In genomic region chr3:46203681-46204080, GRCh38 we compare ENCODE assay signal across 23 cellular contexts. TPM values are rescaled to one million over a fixed set of nuclear protein-coding genes. Genes with fewer than 3 reads are reported as not detected.
DNase-seq lines count a peak whose midpoint lies in the region; ATAC-seq and TF ChIP-seq lines count a peak whose summit lies in the region.
"Had no signal": no experiment of that assay in that cellular context is flagged by ENCODE, and none has a peak within 500 bp of the region (broad histone marks: within the 10 kb centered on the region; RNA-seq: fewer than 3 reads in every experiment).

No MANE protein-coding gene starts in this region.

- H3K27ac ChIP-seq in MM.1S (ENCODE audit: low read length): no peak overlapping the region; the same call in 1 of the 2 replicates
- H3K27ac ChIP-seq in sigmoid colon: no peak overlapping the region
- H3K27ac ChIP-seq: 22Rv1, BLaER1, C4-2B had no signal

- H3K27me3 Mint-ChIP-seq in T-helper 1 cell treated with Interleukin-12 subunit alpha and Interleukin-12 subunit beta and Interleukin-4 antibody, amounts not matched to agents 30 μg/mL and 1 μg/mL, for 36 hours (ENCODE audit: low read depth): peaks cover 4% of the 10 kb centered on the region
- H3K27me3 Mint-ChIP-seq in chondrocyte (ENCODE audit: low read depth): peaks cover 8% of the 10 kb centered on the region
- H3K27me3 Mint-ChIP-seq: B cell; CD4-positive, alpha-beta T cell; CD8-positive, alpha-beta memory T cell had no signal

- peaks cover 60% of the 10 kb centered on the region for H3K36me3 Mint-ChIP-seq in T-helper 1 cell treated with Interleukin-12 subunit alpha and Interleukin-12 subunit beta and Interleukin-4 antibody, amounts not matched to agents 30 μg/mL and 1 μg/mL, for 36 hours (ENCODE audit: low read depth)
- no peaks in the 10 kb centered on the region for H3K36me3 Mint-ChIP-seq in chondrocyte (ENCODE audit: low read depth)
- H3K36me3 Mint-ChIP-seq in stimulated activated effector memory CD8-positive, alpha-beta T cell treated with anti-CD3 and anti-CD28 coated beads, Interleukin-12 subunit alpha, Interleukin-12 subunit beta, amount 100 ng/mL, for 72 hours: peaks cover 45% of the 10 kb centered on the region

- ATAC-seq in stimulated activated effector memory CD8-positive, alpha-beta T cell treated with anti-CD3 and anti-CD28 coated beads, Interleukin-12 subunit alpha, Interleukin-12 subunit beta, amount 100 ng/mL, for 72 hours: no peak
- ATAC-seq: GM12878, GM23338 had no signal

- no peak for TF ChIP-seq EP300 in sigmoid colon (IDR thresholded peaks at IDR 0.05)

- DNase-seq in T-helper 1 cell (no peak), MM.1S (no peak), chondrocyte (ENCODE audit: low spot score) (peak; percentile 49), sigmoid colon (no peak), H4 (ENCODE audit: low spot score) (no peak), pons (ENCODE audit: low spot score) (no peak)
- no peak for DNase-seq in stimulated activated effector memory CD8-positive, alpha-beta T cell treated with anti-CD3 and anti-CD28 coated beads, Interleukin-12 subunit alpha, Interleukin-12 subunit beta, amount 100 ng/mL, for 72 hours (ENCODE audit: low spot score in 2 of 2)
- DNase-seq: CD4-positive, alpha-beta T cell; CD8-positive, alpha-beta memory T cell; DMS 273 treated with DMSO at 0.1 percent for 48 hours; DMS79; EL; GDM1; HFFc6 had no signal

- H4K20me1 ChIP-seq in MM.1S (ENCODE audit: insufficient read depth, low read length): no peaks in the 10 kb centered on the region
- H4K20me1 ChIP-seq: BLaER1 had no signal

- H3K9me3 ChIP-seq in MM.1S (replicated peaks; ENCODE audit: insufficient read depth, low read length) (no peaks in the 10 kb centered on the region), sigmoid colon (no peaks in the 10 kb centered on the region)
- H3K9me3 ChIP-seq: BLaER1, HAP-1 had no signal

- H3K27me3 ChIP-seq in MM.1S (replicated peaks; ENCODE audit: insufficient read depth, low read length) (no peaks in the 10 kb centered on the region), sigmoid colon (no peaks in the 10 kb centered on the region)
- H3K27me3 ChIP-seq: BLaER1 had no signal

- no peaks in the 10 kb centered on the region for H3K9me3 Mint-ChIP-seq in T-helper 1 cell treated with Interleukin-12 subunit alpha and Interleukin-12 subunit beta and Interleukin-4 antibody, amounts not matched to agents 30 μg/mL and 1 μg/mL, for 36 hours
- H3K9me3 Mint-ChIP-seq in chondrocyte (ENCODE audit: low read depth): no peaks in the 10 kb centered on the region
- no peaks in the 10 kb centered on the region for H3K9me3 Mint-ChIP-seq in stimulated activated effector memory CD8-positive, alpha-beta T cell treated with anti-CD3 and anti-CD28 coated beads, Interleukin-12 subunit alpha, Interleukin-12 subunit beta, amount 100 ng/mL, for 72 hours
- H3K9me3 Mint-ChIP-seq: CD4-positive, alpha-beta T cell; CD8-positive, alpha-beta memory T cell; HFFc6 had no signal

- TF ChIP-seq POLR2A in sigmoid colon (IDR thresholded peaks at IDR 0.05): no peak

- peaks cover 84% of the 10 kb centered on the region for H3K79me2 ChIP-seq in MM.1S (ENCODE audit: low read length)

- H2AFZ ChIP-seq in MM.1S (ENCODE audit: low read length): no peak overlapping the region
- H2AFZ ChIP-seq: GM23338 had no signal

- H3K36me3 ChIP-seq in MM.1S (replicated peaks; ENCODE audit: insufficient read depth, low read length) (peaks cover 35% of the 10 kb centered on the region), sigmoid colon (no peaks in the 10 kb centered on the region)
- H3K36me3 ChIP-seq: BLaER1, HAP-1 had no signal

- no peak overlapping the region for H3K27ac Mint-ChIP-seq in T-helper 1 cell treated with Interleukin-12 subunit alpha and Interleukin-12 subunit beta and Interleukin-4 antibody, amounts not matched to agents 30 μg/mL and 1 μg/mL, for 36 hours
- H3K27ac Mint-ChIP-seq in chondrocyte (ENCODE audit: unreplicated experiment): no peak overlapping the region
- peak overlapping the region; percentile 40 for H3K27ac Mint-ChIP-seq in stimulated activated effector memory CD8-positive, alpha-beta T cell treated with anti-CD3 and anti-CD28 coated beads, Interleukin-12 subunit alpha, Interleukin-12 subunit beta, amount 100 ng/mL, for 72 hours
- H3K27ac Mint-ChIP-seq: B cell; CD4-positive, alpha-beta T cell; GM23338; HFFc6 had no signal

- H3K4me1 Mint-ChIP-seq in T-helper 1 cell treated with Interleukin-12 subunit alpha and Interleukin-12 subunit beta and Interleukin-4 antibody, amounts not matched to agents 30 μg/mL and 1 μg/mL, for 36 hours (ENCODE audit: low read depth): peaks cover 45% of the 10 kb centered on the region
- H3K4me1 Mint-ChIP-seq in chondrocyte (ENCODE audit: low read depth): no peaks in the 10 kb centered on the region
- H3K4me1 Mint-ChIP-seq in stimulated activated effector memory CD8-positive, alpha-beta T cell treated with anti-CD3 and anti-CD28 coated beads, Interleukin-12 subunit alpha, Interleukin-12 subunit beta, amount 100 ng/mL, for 72 hours: peaks cover 68% of the 10 kb centered on the region

- H3F3A ChIP-seq in MM.1S (ENCODE audit: insufficient read depth, low read length): peaks cover 92% of the 10 kb centered on the region

- H3K4me3 ChIP-seq in MM.1S (ENCODE audit: low read length) (no peak overlapping the region), sigmoid colon (no peak overlapping the region)
- H3K4me3 ChIP-seq: BLaER1, GM12878, GM23338, HAP-1 had no signal

- peak overlapping the region; percentile 30 for H3K4me3 Mint-ChIP-seq in T-helper 1 cell treated with Interleukin-12 subunit alpha and Interleukin-12 subunit beta and Interleukin-4 antibody, amounts not matched to agents 30 μg/mL and 1 μg/mL, for 36 hours
- no peak overlapping the region for H3K4me3 Mint-ChIP-seq in chondrocyte (ENCODE audit: unreplicated experiment)
- no peak overlapping the region for H3K4me3 Mint-ChIP-seq in stimulated activated effector memory CD8-positive, alpha-beta T cell treated with anti-CD3 and anti-CD28 coated beads, Interleukin-12 subunit alpha, Interleukin-12 subunit beta, amount 100 ng/mL, for 72 hours
- H3K4me3 Mint-ChIP-seq: B cell; CD4-positive, alpha-beta T cell; GM23338; HFFc6 had no signal

- H3K9ac ChIP-seq in MM.1S (ENCODE audit: low read length): no peak overlapping the region
- H3K9ac ChIP-seq: BLaER1 had no signal

- H3K9me2 ChIP-seq in MM.1S (replicated peaks; ENCODE audit: insufficient read depth, low read length): no peaks in the 10 kb centered on the region

- peaks cover 33% of the 10 kb centered on the region for H3K4me1 ChIP-seq in MM.1S (ENCODE audit: low read length)
- H3K4me1 ChIP-seq in sigmoid colon: no peaks in the 10 kb centered on the region
- H3K4me1 ChIP-seq: HAP-1 had no signal

- H3K4me2 ChIP-seq in MM.1S (ENCODE audit: low read depth, low read length): 0 out of 2 replicates have a peak overlapping the region, but pooled peaks have one; percentile 90
- H3K4me2 ChIP-seq: BLaER1, GM23338 had no signal

- intact Hi-C loops in sigmoid colon (cut with DNase I): no loop called here

- TF ChIP-seq CTCF in MM.1S (IDR thresholded peaks at IDR 0.05; ENCODE audit: low read length) (no peak), chondrocyte (IDR thresholded peaks at IDR 0.05) (no peak), sigmoid colon (IDR thresholded peaks at IDR 0.05) (no peak)

- WGBS in sigmoid colon, 2 donors: 95 to 97% methylated on average over 12 of the region's 12 CpGs

RNA-seq across cellular contexts. Expression of gene CCR1, which starts 4.4 kb away (rescaled TPM):
- total RNA-seq in chondrocyte (not detected in 3 replicates), sigmoid colon (10 to 100 TPM in 2 of 4 donors, 1 to 10 TPM in 2; 2.2 to 16.3 (median 9.4) TPM)
- 10 to 100 TPM in 1 of 3 donors, 1 to 10 TPM in 2; 3.6 to 16.6 (median 5.0) TPM for polyA plus RNA-seq in sigmoid colon
- total RNA-seq in H4 (2014; rRNA removed; shearing (Covaris generic)): 0.08 and 0.35 TPM in 2 replicates
- total RNA-seq: GM23338, HFFc6 had no signal
- polyA plus RNA-seq: GM23338 had no signal

RNA-seq across cellular contexts. Expression of gene CCR3, which starts 38.6 kb away (rescaled TPM):
- total RNA-seq in chondrocyte (not detected in 3 replicates), sigmoid colon (not detected)
- polyA plus RNA-seq in sigmoid colon: under 1 TPM in 2 of 3 donors, not detected in 1; 0.04 to 0.69 TPM
- total RNA-seq in H4 (2014; rRNA removed; shearing (Covaris generic)): 0.27 and 0.29 TPM in 2 replicates
- total RNA-seq: B cell; CD4-positive, alpha-beta T cell; CD8-positive, alpha-beta memory T cell; GM23338; HFFc6 had no signal
- polyA plus RNA-seq: AG04450, GM23338 had no signal
